In the genomic region with DNA sequence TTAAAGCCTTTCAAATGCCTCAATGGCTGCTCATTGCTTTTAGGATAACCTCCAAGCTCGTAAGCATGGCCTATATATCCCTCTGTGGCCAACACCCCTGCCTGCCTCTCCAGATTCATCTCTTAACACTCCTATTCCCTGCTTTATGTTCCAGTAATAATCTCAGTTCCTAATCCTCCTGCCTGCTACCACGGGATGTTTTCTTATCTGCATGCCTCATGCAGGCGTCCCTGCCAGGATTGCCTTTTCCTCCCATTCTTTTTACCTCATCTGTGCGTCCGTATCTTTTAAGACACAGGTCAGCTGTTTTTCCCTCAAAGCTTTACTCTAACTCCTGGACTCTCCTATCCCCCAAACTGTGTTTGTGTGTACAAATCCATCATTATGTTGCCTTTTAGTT, we compare ENCODE assay signal across 18 cellular contexts.
"Had no signal": no experiment of that assay in that cellular context is flagged by ENCODE, and none has a peak within 500 bp of the region (broad histone marks: within the 10 kb centered on the region; RNA-seq: fewer than 3 reads in every experiment).

No MANE protein-coding gene starts in this region.

- H3K27ac ChIP-seq: ascending aorta, breast epithelium, esophagus muscularis mucosa, foreskin keratinocyte, neural progenitor cell, parathyroid adenoma, skin epidermis, tibial artery had no signal

- H3K27ac Mint-ChIP-seq: activated CD4-positive, alpha-beta T cell treated with anti-CD3 and anti-CD28 coated beads, Interleukin-2, amount 10 ng/mL, durations not matched to agents 7 days and 5 days; activated naive CD8-positive, alpha-beta T cell treated with anti-CD3 and anti-CD28 coated beads, Interleukin-2, amount 10 ng/mL, durations not matched to agents 7 days and 5 days; activated T-helper 1 cell treated with anti-CD3 and anti-CD28 coated beads, Interleukin-12 subunit alpha, Interleukin-12 subunit beta, Interleukin-2, Interleukin-4 antibody, amounts not matched to agents 30 ng/mL and 10 ng/mL and 1 ng/mL, durations not matched to agents 14 hours and 24 hours and 36 hours; immature natural killer cell; naive B cell; neural progenitor cell had no signal

- H3K4me1 ChIP-seq: ascending aorta, breast epithelium, foreskin keratinocyte, parathyroid adenoma had no signal

- H3K9me3 ChIP-seq: tibial artery had no signal

- H3K4me3 ChIP-seq: ascending aorta, breast epithelium, esophagus muscularis mucosa, lung, neural progenitor cell, skin epidermis, tibial artery had no signal

- H3K27me3 Mint-ChIP-seq: activated CD4-positive, alpha-beta T cell treated with anti-CD3 and anti-CD28 coated beads, Interleukin-2, amount 10 ng/mL, durations not matched to agents 7 days and 5 days; activated naive CD8-positive, alpha-beta T cell treated with anti-CD3 and anti-CD28 coated beads, Interleukin-2, amount 10 ng/mL, durations not matched to agents 7 days and 5 days; naive B cell had no signal

- H3K4me1 Mint-ChIP-seq: neural progenitor cell had no signal

- DNase-seq: activated CD4-positive, alpha-beta T cell treated with anti-CD3 and anti-CD28 coated beads, Interleukin-2, amount 10 ng/mL, durations not matched to agents 7 days and 5 days; activated naive CD8-positive, alpha-beta T cell treated with anti-CD3 and anti-CD28 coated beads, Interleukin-2, amount 10 ng/mL, durations not matched to agents 7 days and 5 days; foreskin keratinocyte; glutamatergic neuron; immature natural killer cell; naive B cell; stimulated activated CD4-positive, alpha-beta T cell treated with anti-CD3 and anti-CD28 coated beads, Interleukin-4, amount 100 ng/mL, for 24 hours; stimulated activated naive CD4-positive, alpha-beta T cell; T-helper 2 cell; tibial artery had no signal

- H3K4me3 Mint-ChIP-seq: activated CD4-positive, alpha-beta T cell treated with anti-CD3 and anti-CD28 coated beads, Interleukin-2, amount 10 ng/mL, durations not matched to agents 7 days and 5 days; activated naive CD8-positive, alpha-beta T cell treated with anti-CD3 and anti-CD28 coated beads, Interleukin-2, amount 10 ng/mL, durations not matched to agents 7 days and 5 days; activated T-helper 1 cell treated with anti-CD3 and anti-CD28 coated beads, Interleukin-12 subunit alpha, Interleukin-12 subunit beta, Interleukin-2, Interleukin-4 antibody, amounts not matched to agents 30 ng/mL and 10 ng/mL and 1 ng/mL, durations not matched to agents 14 hours and 24 hours and 36 hours; immature natural killer cell; naive B cell; neural progenitor cell had no signal

- H3K36me3 ChIP-seq: breast epithelium, neural progenitor cell had no signal

- ATAC-seq: foreskin keratinocyte had no signal
